21 cellular contexts compared by ENCODE assay signal in genomic region chrX:1325515-1326116, GRCh38. TPM values are rescaled to one million over a fixed set of nuclear protein-coding genes. Genes with fewer than 3 reads are reported as not detected.
DNase-seq lines count a peak whose midpoint lies in the region; ATAC-seq and TF ChIP-seq lines count a peak whose summit lies in the region.
"Had no signal": no experiment of that assay in that cellular context is flagged by ENCODE, and none has a peak within 500 bp of the region (broad histone marks: within the 10 kb centered on the region; RNA-seq: fewer than 3 reads in every experiment).

No MANE protein-coding gene starts in this region.

- H3K4me1 Mint-ChIP-seq in natural killer cell (no peaks in the 10 kb centered on the region), endodermal cell (no peaks in the 10 kb centered on the region)
- H3K4me1 Mint-ChIP-seq in natural killer cell treated with Interleukin-12 subunit alpha and Interleukin-12 subunit beta and Interleukin-15 and Interleukin-18, amount 100 ng/mL, for 72 hours (ENCODE audit: low read depth in 2 of 2) = peaks cover 15 to 16% of the 10 kb centered on the region in 2 donors
- peaks cover 63% of the 10 kb centered on the region for H3K4me1 Mint-ChIP-seq in dendritic cell treated with granulocyte-macrophage colony-stimulating factor and Interleukin-4, amounts not matched to agents 40 ng/mL and 50 ng/mL, for 4 days (ENCODE audit: low read depth)
- H3K4me1 Mint-ChIP-seq: nephron had no signal

- no peaks in the 10 kb centered on the region for H3K9me2 ChIP-seq in MM.1S (replicated peaks; ENCODE audit: insufficient read depth, low read length)

- H3K36me3 ChIP-seq in MM.1S (replicated peaks; ENCODE audit: insufficient read depth, low read length) (no peaks in the 10 kb centered on the region), endodermal cell (ENCODE audit: control insufficient read depth, insufficient read depth, low read length) (no peaks in the 10 kb centered on the region)
- H3K36me3 ChIP-seq: heart left ventricle, left lung, MG63, SJSA1, suprapubic skin had no signal

- DNase-seq in natural killer cell = no peak
- DNase-seq in natural killer cell treated with Interleukin-12 subunit alpha and Interleukin-12 subunit beta and Interleukin-15 and Interleukin-18, amount 100 ng/mL, for 72 hours (ENCODE audit: low spot score) = no peak
- peak; percentile 6 for DNase-seq in MM.1S
- no peak for DNase-seq in endodermal cell
- no peak for DNase-seq in NCI-H146 treated with DMSO at 0.1 percent for 48 hours (lab: John Stamatoyannopoulos, UW; ENCODE audit: unreplicated experiment)
- DNase-seq: activated CD4-positive, alpha-beta T cell treated with anti-CD3 and anti-CD28 coated beads for 4 hours; CD8-positive, alpha-beta T cell; cerebellar nuclear complex; GM23248; MG63; NCI-H187; T-helper 17 cell had no signal

- intact Hi-C loops in natural killer cell (cut with micrococcal nuclease) = no loop called here
- intact Hi-C loops in dendritic cell treated with granulocyte-macrophage colony-stimulating factor and Interleukin-4, amounts not matched to agents 40 ng/mL and 50 ng/mL, for 4 days (cut with micrococcal nuclease) = no loop called here

- no peak overlapping the region for H3K27ac ChIP-seq in MM.1S (ENCODE audit: low read length)
- no peak overlapping the region for H3K27ac ChIP-seq in endodermal cell (ENCODE audit: low read depth, low read length)
- H3K27ac ChIP-seq: epithelial cell of prostate, GM23248, heart left ventricle, left lung, SJSA1, suprapubic skin had no signal

- H3K27ac Mint-ChIP-seq in natural killer cell (no peak overlapping the region), endodermal cell (no peak overlapping the region)
- H3K27ac Mint-ChIP-seq in natural killer cell treated with Interleukin-12 subunit alpha and Interleukin-12 subunit beta and Interleukin-15 and Interleukin-18, amount 100 ng/mL, for 72 hours = peak overlapping the region in 1 of 2 donors; percentile 69
- peak overlapping the region; percentile 99 for H3K27ac Mint-ChIP-seq in dendritic cell treated with granulocyte-macrophage colony-stimulating factor and Interleukin-4, amounts not matched to agents 40 ng/mL and 50 ng/mL, for 4 days
- H3K27ac Mint-ChIP-seq: CD8-positive, alpha-beta T cell; IgD-negative memory B cell; nephron; T-helper 17 cell had no signal

- H3K27me3 ChIP-seq in MM.1S (replicated peaks; ENCODE audit: insufficient read depth, low read length) = no peaks in the 10 kb centered on the region
- H3K27me3 ChIP-seq in endodermal cell (ENCODE audit: control insufficient read depth, insufficient read depth, low read length, poor library complexity, severe bottlenecking) = no peaks in the 10 kb centered on the region
- H3K27me3 ChIP-seq: MG63, SJSA1 had no signal

- H3K27me3 Mint-ChIP-seq in natural killer cell (ENCODE audit: low read depth in 2 of 2) (peaks cover 0 to 3% of the 10 kb centered on the region in 2 donors), endodermal cell (ENCODE audit: insufficient read depth) (no peaks in the 10 kb centered on the region)
- H3K27me3 Mint-ChIP-seq in natural killer cell treated with Interleukin-12 subunit alpha and Interleukin-12 subunit beta and Interleukin-15 and Interleukin-18, amount 100 ng/mL, for 72 hours = peaks cover 7 to 12% of the 10 kb centered on the region in 2 donors
- H3K27me3 Mint-ChIP-seq in dendritic cell treated with granulocyte-macrophage colony-stimulating factor and Interleukin-4, amounts not matched to agents 40 ng/mL and 50 ng/mL, for 4 days = peaks cover 2% of the 10 kb centered on the region

- TF ChIP-seq CTCF in natural killer cell (IDR thresholded peaks at IDR 0.05) (no peak), MM.1S (IDR thresholded peaks at IDR 0.05; ENCODE audit: low read length) (no peak), endodermal cell (conservative IDR thresholded peaks at IDR 0.05) (no peak)

- no peaks in the 10 kb centered on the region for H3K9me3 ChIP-seq in MM.1S (replicated peaks; ENCODE audit: insufficient read depth, low read length)
- H3K9me3 ChIP-seq in endodermal cell (ENCODE audit: control insufficient read depth, low read length) = no peaks in the 10 kb centered on the region
- H3K9me3 ChIP-seq: heart left ventricle, left lung, MG63, SJSA1, suprapubic skin had no signal

- H3K79me2 ChIP-seq in MM.1S (ENCODE audit: low read length) = no peaks in the 10 kb centered on the region

- H3K4me3 Mint-ChIP-seq in natural killer cell = no peak overlapping the region
- no peak overlapping the region for H3K4me3 Mint-ChIP-seq in natural killer cell treated with Interleukin-12 subunit alpha and Interleukin-12 subunit beta and Interleukin-15 and Interleukin-18, amount 100 ng/mL, for 72 hours
- H3K4me3 Mint-ChIP-seq in dendritic cell treated with granulocyte-macrophage colony-stimulating factor and Interleukin-4, amounts not matched to agents 40 ng/mL and 50 ng/mL, for 4 days = no peak overlapping the region
- no peak overlapping the region for H3K4me3 Mint-ChIP-seq in endodermal cell
- H3K4me3 Mint-ChIP-seq: CD8-positive, alpha-beta T cell; nephron; T-helper 17 cell had no signal

- H3K4me1 ChIP-seq in MM.1S (ENCODE audit: low read length) (no peaks in the 10 kb centered on the region), endodermal cell (ENCODE audit: control insufficient read depth, insufficient read depth, low read length) (no peaks in the 10 kb centered on the region)
- H3K4me1 ChIP-seq: SJSA1, suprapubic skin had no signal

- H3K9ac ChIP-seq in MM.1S (ENCODE audit: low read length) (no peak overlapping the region), endodermal cell (ENCODE audit: extremely low read depth, low read length, poor library complexity, severe bottlenecking) (no peak overlapping the region)
- H3K9ac ChIP-seq: GM23248 had no signal

- no peaks in the 10 kb centered on the region for H3F3A ChIP-seq in MM.1S (ENCODE audit: insufficient read depth, low read length)

- H3K36me3 Mint-ChIP-seq in natural killer cell (no peaks in the 10 kb centered on the region), endodermal cell (ENCODE audit: low read depth) (no peaks in the 10 kb centered on the region)
- no peaks in the 10 kb centered on the region for H3K36me3 Mint-ChIP-seq in natural killer cell treated with Interleukin-12 subunit alpha and Interleukin-12 subunit beta and Interleukin-15 and Interleukin-18, amount 100 ng/mL, for 72 hours
- peaks cover 12% of the 10 kb centered on the region for H3K36me3 Mint-ChIP-seq in dendritic cell treated with granulocyte-macrophage colony-stimulating factor and Interleukin-4, amounts not matched to agents 40 ng/mL and 50 ng/mL, for 4 days (ENCODE audit: low read depth)
- H3K36me3 Mint-ChIP-seq: CD8-positive, alpha-beta T cell had no signal

- H2AFZ ChIP-seq in MM.1S (ENCODE audit: low read length) = no peak overlapping the region
- H2AFZ ChIP-seq: GM23248 had no signal

- H3K9me3 Mint-ChIP-seq in natural killer cell (no peaks in the 10 kb centered on the region), endodermal cell (peaks cover 2% of the 10 kb centered on the region)
- H3K9me3 Mint-ChIP-seq in natural killer cell treated with Interleukin-12 subunit alpha and Interleukin-12 subunit beta and Interleukin-15 and Interleukin-18, amount 100 ng/mL, for 72 hours = no peaks in the 10 kb centered on the region
- H3K9me3 Mint-ChIP-seq in dendritic cell treated with granulocyte-macrophage colony-stimulating factor and Interleukin-4, amounts not matched to agents 40 ng/mL and 50 ng/mL, for 4 days = no peaks in the 10 kb centered on the region
- H3K9me3 Mint-ChIP-seq: CD8-positive, alpha-beta T cell; nephron had no signal

- H3K4me2 ChIP-seq in MM.1S (ENCODE audit: low read depth, low read length) = no peak overlapping the region

- 84 to 87% methylated on average over 13 to 20 of the region's 20 CpGs for WGBS in endodermal cell (ENCODE audit: insufficient coverage in 1 of 2, insufficient read length in 1 of 2), 2 experiments

- no peak overlapping the region for H3K4me3 ChIP-seq in MM.1S (ENCODE audit: low read length)
- H3K4me3 ChIP-seq in endodermal cell (ENCODE audit: low read length) = no peak overlapping the region
- H3K4me3 ChIP-seq: GM23248, heart left ventricle, left lung, MG63, SJSA1, suprapubic skin had no signal

- H4K20me1 ChIP-seq in MM.1S (ENCODE audit: insufficient read depth, low read length) = no peaks in the 10 kb centered on the region

- peak in 2 of 3 donors; percentile 28 to 90 for ATAC-seq in natural killer cell
- ATAC-seq in natural killer cell treated with Interleukin-12 subunit alpha and Interleukin-12 subunit beta and Interleukin-15 and Interleukin-18, amount 100 ng/mL, for 72 hours = no peak
- ATAC-seq in HG03460 (IDR thresholded peaks at IDR 0.05; ENCODE audit: unreplicated experiment) = no peak
- ATAC-seq: CD8-positive, alpha-beta T cell; heart left ventricle; left lung; T-helper 17 cell had no signal

RNA-seq across cellular contexts. Expression of gene IL3RA, which starts 11.0 kb away (rescaled TPM):
- total RNA-seq in natural killer cell = 10 to 100 TPM in 1 of 3 donors, 1 to 10 TPM in 2; 3.3 to 97.9 (median 4.4) TPM
- 10 to 100 TPM; 13.1 to 29.2 TPM for total RNA-seq in natural killer cell treated with Interleukin-12 subunit alpha and Interleukin-12 subunit beta and Interleukin-15 and Interleukin-18, amount 100 ng/mL, for 72 hours
- not detected for total RNA-seq in endodermal cell
- polyA plus RNA-seq in endodermal cell (2013, experiment 1 of 2) = 0.14 TPM
- polyA plus RNA-seq in endodermal cell (2013, experiment 2 of 2) = not detected
- total RNA-seq: GM23248, SJSA1 had no signal

RNA-seq across cellular contexts. Expression of gene CSF2RA, which starts 57.0 kb away (rescaled TPM):
- total RNA-seq in natural killer cell (10 to 100 TPM in 1 of 3 donors, 1 to 10 TPM in 2; 2.6 to 13.3 (median 5.9) TPM), endodermal cell (1 to 10 TPM; 5.0 to 6.9 TPM)
- 1 to 10 TPM in 1 of 2 donors, not detected in 1; 2.0 TPM for total RNA-seq in natural killer cell treated with Interleukin-12 subunit alpha and Interleukin-12 subunit beta and Interleukin-15 and Interleukin-18, amount 100 ng/mL, for 72 hours
- 0.93 TPM for polyA plus RNA-seq in endodermal cell (2013, experiment 1 of 2)
- polyA plus RNA-seq in endodermal cell (2013, experiment 2 of 2) = 1.7 TPM
- total RNA-seq: CD8-positive, alpha-beta T cell; GM23248; SJSA1 had no signal
- polyA plus RNA-seq: GM23248 had no signal

Comparison
In these comparisons a context has a peak if more than half of its experiments do, and no peak if none do; other contexts are left out.
1. ATAC-seq: peak in natural killer cell (2 of 3); none in natural killer cell treated with Interleukin-12 subunit alpha and Interleukin-12 subunit beta and Interleukin-15 and Interleukin-18, amount 100 ng/mL, for 72 hours (0 of 2) and HG03460 (single experiment).
2. RNA of gene IL3RA, which starts 11.0 kb away (total RNA-seq): 13.1 to 29.2 TPM in natural killer cell treated with Interleukin-12 subunit alpha and Interleukin-12 subunit beta and Interleukin-15 and Interleukin-18, amount 100 ng/mL, for 72 hours and 3.3 to 97.9 TPM in natural killer cell; not detected in endodermal cell; every median in the first group is over 4 times any median in the second.